27 cellular contexts compared by ENCODE assay signal in the genomic region with DNA sequence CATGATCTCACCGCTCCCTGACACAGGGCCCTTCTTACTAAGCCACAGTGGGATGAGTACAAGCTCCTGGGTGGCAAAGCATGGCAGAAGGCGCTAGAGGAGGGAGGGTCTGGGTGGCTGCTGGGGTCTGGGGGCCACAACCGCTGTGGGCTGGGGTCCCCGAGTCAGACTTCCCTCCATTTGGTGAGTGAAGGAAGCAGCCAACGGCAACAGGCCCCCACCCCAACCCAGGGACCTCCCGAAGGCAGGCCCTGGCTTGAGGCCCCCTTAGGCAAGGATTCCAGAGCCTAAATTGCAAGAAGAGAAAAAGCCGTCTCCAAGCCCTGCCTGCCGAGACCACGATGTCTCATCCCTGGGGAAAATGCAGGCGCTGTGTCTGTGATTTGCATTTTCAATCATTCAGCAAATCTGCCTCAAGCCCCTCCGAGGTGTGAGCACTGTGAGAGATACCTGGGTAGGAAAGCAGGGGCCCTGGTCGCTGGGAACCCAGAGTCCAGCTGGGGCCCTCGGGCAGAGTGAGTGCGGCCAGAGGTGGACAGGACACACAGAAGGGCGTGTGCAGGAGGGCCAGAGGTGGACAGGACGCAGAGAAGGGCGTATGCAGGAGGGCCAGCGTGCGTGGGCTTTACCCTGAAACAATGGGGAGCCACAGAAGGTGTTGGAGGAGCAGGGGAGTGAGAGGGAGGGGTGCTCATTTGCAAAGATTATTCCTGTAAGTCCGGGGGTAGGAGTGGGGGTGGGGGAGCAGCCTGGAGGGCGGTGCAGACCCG.
DNase-seq lines count a peak whose midpoint lies in the region; ATAC-seq and TF ChIP-seq lines count a peak whose summit lies in the region.
"Had no signal": no experiment of that assay in that cellular context is flagged by ENCODE, and none has a peak within 500 bp of the region (broad histone marks: within the 10 kb centered on the region; RNA-seq: fewer than 3 reads in every experiment).

No MANE protein-coding gene starts in this region.

- no peaks in the 10 kb centered on the region for H3K4me1 Mint-ChIP-seq in natural killer cell treated with Interleukin-12 subunit alpha and Interleukin-12 subunit beta and Interleukin-15 and Interleukin-18, amount 100 ng/mL, for 72 hours (ENCODE audit: low read depth in 2 of 2)
- H3K4me1 Mint-ChIP-seq in natural killer cell: peaks cover 0 to 3% of the 10 kb centered on the region in 2 donors
- peaks cover 21% of the 10 kb centered on the region for H3K4me1 Mint-ChIP-seq in brain
- H3K4me1 Mint-ChIP-seq: activated naive CD8-positive, alpha-beta T cell treated with anti-CD3 and anti-CD28 coated beads, Interleukin-2, amount 10 ng/mL, durations not matched to agents 7 days and 5 days; stimulated activated naive CD8-positive, alpha-beta T cell treated with anti-CD3 and anti-CD28 coated beads, Interleukin-15, amount 100 ng/mL, for 72 hours had no signal

- intact Hi-C loops in natural killer cell (cut with micrococcal nuclease): no loop called here

- no peak overlapping the region for H3K4me2 ChIP-seq in neural cell (ENCODE audit: low read length)

- H3K27me3 ChIP-seq in neural cell (ENCODE audit: insufficient read depth, low read depth, low read length): no peaks in the 10 kb centered on the region

- DNase-seq in natural killer cell treated with Interleukin-12 subunit alpha and Interleukin-12 subunit beta and Interleukin-15 and Interleukin-18, amount 100 ng/mL, for 72 hours (ENCODE audit: low spot score): peak; percentile 31
- no peak for DNase-seq in natural killer cell
- DNase-seq in NOMO-1 treated with DMSO at 0.1 percent for 48 hours (lab: John Stamatoyannopoulos, UW; ENCODE audit: unreplicated experiment): no peak
- DNase-seq: ACHN; activated CD4-positive, alpha-beta T cell treated with anti-CD3 and anti-CD28 coated beads for 4 hours; activated CD8-positive, alpha-beta memory T cell treated with anti-CD3 and anti-CD28 coated beads for 24 hours; activated gamma-delta T cell; activated naive CD8-positive, alpha-beta T cell treated with anti-CD3 and anti-CD28 coated beads, Interleukin-2, amount 10 ng/mL, durations not matched to agents 7 days and 5 days; cerebellar nuclear complex; DMS53; KBM-7; mammary epithelial cell; MM.1S; NCI-H1417 treated with DMSO at 0.1 percent for 48 hours; NCI-H2081 treated with DMSO at 0.1 percent for 48 hours; NCI-H446; NCI-H774; stimulated activated CD8-positive, alpha-beta memory T cell treated with anti-CD3 and anti-CD28 coated beads, Interleukin-4, amount 100 ng/mL, for 48 hours; stimulated activated naive CD8-positive, alpha-beta T cell treated with anti-CD3 and anti-CD28 coated beads, Interleukin-15, amount 100 ng/mL, for 72 hours had no signal

- H3K9me2 ChIP-seq in neural cell (ENCODE audit: insufficient read depth, low read length): no peaks in the 10 kb centered on the region

- no peaks in the 10 kb centered on the region for H3F3A ChIP-seq in neural cell (ENCODE audit: insufficient read depth, low read length, poor library complexity, severe bottlenecking)

- no peaks in the 10 kb centered on the region for H3K9me3 Mint-ChIP-seq in natural killer cell treated with Interleukin-12 subunit alpha and Interleukin-12 subunit beta and Interleukin-15 and Interleukin-18, amount 100 ng/mL, for 72 hours
- H3K9me3 Mint-ChIP-seq in natural killer cell: no peaks in the 10 kb centered on the region
- no peaks in the 10 kb centered on the region for H3K9me3 Mint-ChIP-seq in brain
- H3K9me3 Mint-ChIP-seq: activated naive CD8-positive, alpha-beta T cell treated with anti-CD3 and anti-CD28 coated beads, Interleukin-2, amount 10 ng/mL, durations not matched to agents 7 days and 5 days; stimulated activated naive CD8-positive, alpha-beta T cell treated with anti-CD3 and anti-CD28 coated beads, Interleukin-15, amount 100 ng/mL, for 72 hours; T-helper 2 cell treated with Interferon-gamma antibody and Interleukin-4, amounts not matched to agents 5 μg/mL and 100 μg/mL, for 36 hours had no signal

- TF ChIP-seq EP300 in neural cell (conservative IDR thresholded peaks at IDR 0.05; ENCODE audit: poor library complexity, severe bottlenecking): no peak

- no peaks in the 10 kb centered on the region for H3K36me3 ChIP-seq in neural cell (ENCODE audit: insufficient read depth, low read length)
- H3K36me3 ChIP-seq: HAP-1 had no signal

- peak overlapping the region; percentile 94 for H3K27ac ChIP-seq in neural cell (ENCODE audit: low read length)
- H3K27ac ChIP-seq: dorsolateral prefrontal cortex, skin epidermis had no signal

- no peaks in the 10 kb centered on the region for H3K27me3 Mint-ChIP-seq in natural killer cell treated with Interleukin-12 subunit alpha and Interleukin-12 subunit beta and Interleukin-15 and Interleukin-18, amount 100 ng/mL, for 72 hours
- H3K27me3 Mint-ChIP-seq in natural killer cell (ENCODE audit: low read depth in 2 of 2) (no peaks in the 10 kb centered on the region), brain (no peaks in the 10 kb centered on the region)
- H3K27me3 Mint-ChIP-seq: activated naive CD8-positive, alpha-beta T cell treated with anti-CD3 and anti-CD28 coated beads, Interleukin-2, amount 10 ng/mL, durations not matched to agents 7 days and 5 days had no signal

- H3K4me3 Mint-ChIP-seq in natural killer cell treated with Interleukin-12 subunit alpha and Interleukin-12 subunit beta and Interleukin-15 and Interleukin-18, amount 100 ng/mL, for 72 hours: no peak overlapping the region
- H3K4me3 Mint-ChIP-seq in natural killer cell (no peak overlapping the region), brain (peak overlapping the region in 3 of 5 experiments; percentile 21 to 39 (median 27))
- H3K4me3 Mint-ChIP-seq: activated naive CD8-positive, alpha-beta T cell treated with anti-CD3 and anti-CD28 coated beads, Interleukin-2, amount 10 ng/mL, durations not matched to agents 7 days and 5 days; stimulated activated naive CD8-positive, alpha-beta T cell treated with anti-CD3 and anti-CD28 coated beads, Interleukin-15, amount 100 ng/mL, for 72 hours; T-helper 2 cell treated with Interferon-gamma antibody and Interleukin-4, amounts not matched to agents 5 μg/mL and 100 μg/mL, for 36 hours had no signal

- peak overlapping the region; percentile 30 for H3K4me3 ChIP-seq in neural cell (ENCODE audit: low read length)
- H3K4me3 ChIP-seq: dorsolateral prefrontal cortex, HAP-1, skin epidermis had no signal

- TF ChIP-seq RAD21 in neural cell (conservative IDR thresholded peaks at IDR 0.05): no peak

- no peak overlapping the region for H3K27ac Mint-ChIP-seq in natural killer cell treated with Interleukin-12 subunit alpha and Interleukin-12 subunit beta and Interleukin-15 and Interleukin-18, amount 100 ng/mL, for 72 hours
- H3K27ac Mint-ChIP-seq in natural killer cell: no peak overlapping the region
- H3K27ac Mint-ChIP-seq in brain: peak overlapping the region in 4 of 5 experiments; percentile 81 to 98 (median 96)
- H3K27ac Mint-ChIP-seq: activated naive CD8-positive, alpha-beta T cell treated with anti-CD3 and anti-CD28 coated beads, Interleukin-2, amount 10 ng/mL, durations not matched to agents 7 days and 5 days; stimulated activated naive CD8-positive, alpha-beta T cell treated with anti-CD3 and anti-CD28 coated beads, Interleukin-15, amount 100 ng/mL, for 72 hours; T-helper 2 cell treated with Interferon-gamma antibody and Interleukin-4, amounts not matched to agents 5 μg/mL and 100 μg/mL, for 36 hours had no signal

- no peaks in the 10 kb centered on the region for H3K9me3 ChIP-seq in neural cell (ENCODE audit: low read length)
- H3K9me3 ChIP-seq: HAP-1 had no signal

- H4K20me1 ChIP-seq in neural cell (ENCODE audit: insufficient read depth): no peaks in the 10 kb centered on the region

- ATAC-seq in natural killer cell treated with Interleukin-12 subunit alpha and Interleukin-12 subunit beta and Interleukin-15 and Interleukin-18, amount 100 ng/mL, for 72 hours: no peak
- no peak for ATAC-seq in natural killer cell
- no peak for ATAC-seq in HG03520 (IDR thresholded peaks at IDR 0.05; ENCODE audit: unreplicated experiment)
- no peak for ATAC-seq in HG02798 (IDR thresholded peaks at IDR 0.05; ENCODE audit: poor library complexity, unreplicated experiment)
- ATAC-seq: stimulated activated naive CD8-positive, alpha-beta T cell treated with anti-CD3 and anti-CD28 coated beads, Interleukin-15, amount 100 ng/mL, for 72 hours had no signal

- no peaks in the 10 kb centered on the region for H3K36me3 Mint-ChIP-seq in natural killer cell treated with Interleukin-12 subunit alpha and Interleukin-12 subunit beta and Interleukin-15 and Interleukin-18, amount 100 ng/mL, for 72 hours
- no peaks in the 10 kb centered on the region for H3K36me3 Mint-ChIP-seq in natural killer cell
- no peaks in the 10 kb centered on the region for H3K36me3 Mint-ChIP-seq in brain
- H3K36me3 Mint-ChIP-seq: activated naive CD8-positive, alpha-beta T cell treated with anti-CD3 and anti-CD28 coated beads, Interleukin-2, amount 10 ng/mL, durations not matched to agents 7 days and 5 days had no signal

- TF ChIP-seq CTCF in natural killer cell (IDR thresholded peaks at IDR 0.05): no peak
- TF ChIP-seq CTCF in brain (conservative IDR thresholded peaks at IDR 0.05): no peak
- TF ChIP-seq CTCF in neural cell (IDR thresholded peaks at IDR 0.05; ENCODE audit: poor library complexity, severe bottlenecking): no peak

- peak overlapping the region; percentile 44 for H3K9ac ChIP-seq in neural cell (ENCODE audit: low read length)

- no peaks in the 10 kb centered on the region for H3K79me2 ChIP-seq in neural cell (replicated peaks; ENCODE audit: insufficient read depth, low read length)

- no peak overlapping the region for H2AFZ ChIP-seq in neural cell (ENCODE audit: low read depth, low read length)

Comparison
In these comparisons a context has a peak if more than half of its experiments do, and no peak if none do; other contexts are left out.
1. H3K27ac Mint-ChIP-seq: peak in brain (4 of 5); none in natural killer cell treated with Interleukin-12 subunit alpha and Interleukin-12 subunit beta and Interleukin-15 and Interleukin-18, amount 100 ng/mL, for 72 hours (0 of 2) and natural killer cell (0 of 2).
2. H3K4me3 Mint-ChIP-seq: peak in brain (3 of 5); none in natural killer cell treated with Interleukin-12 subunit alpha and Interleukin-12 subunit beta and Interleukin-15 and Interleukin-18, amount 100 ng/mL, for 72 hours (single experiment) and natural killer cell (single experiment).